Comparison of ENCODE assay signal across 1 cellular context in genomic region chr1:89023026-89023425, GRCh38.
TF ChIP-seq lines count a peak whose summit lies in the region.

No MANE protein-coding gene starts in this region.

TF ChIP-seq in IMR-90, 13 proteins besides CTCF, POLR2A, EP300 and RAD21:
- TF ChIP-seq CEBPB (IDR thresholded peaks at IDR 0.05; ENCODE audit: low read depth, low read length) (no peak), CHD1 (IDR thresholded peaks at IDR 0.05; ENCODE audit: low read depth, low read length) (no peak), BHLHE40 (IDR thresholded peaks at IDR 0.05; ENCODE audit: low read depth, low read length) (no peak), NFE2L2 (IDR thresholded peaks at IDR 0.05; ENCODE audit: low read depth, low read length) (no peak), RCOR1 (IDR thresholded peaks at IDR 0.05; ENCODE audit: insufficient replicate concordance, low read length) (no peak), MXI1 (IDR thresholded peaks at IDR 0.05; ENCODE audit: borderline replicate concordance, low read depth, low read length) (no peak), RFX5 (IDR thresholded peaks at IDR 0.05; ENCODE audit: low read depth, low read length) (no peak), MAFK (IDR thresholded peaks at IDR 0.05; ENCODE audit: low read depth, low read length) (no peak), ELK1 (IDR thresholded peaks at IDR 0.05; ENCODE audit: borderline replicate concordance, low read depth, low read length) (no peak), FOS (IDR thresholded peaks at IDR 0.05; ENCODE audit: low read depth, low read length) (no peak)
